1 cellular context compared by ENCODE assay signal in genomic region chr6:5994999-5995698, GRCh38.
TF ChIP-seq lines count a peak whose summit lies in the region.

No MANE protein-coding gene starts in this region.

TF ChIP-seq in A549, 52 proteins besides CTCF, POLR2A, EP300 and RAD21 (continued from another document):
- TF ChIP-seq PBX3 (IDR thresholded peaks at IDR 0.05) (no peak), HES2 (IDR thresholded peaks at IDR 0.05) (no peak)
